Comparison of ENCODE assay signal across 29 cellular contexts in genomic region chr11:107123022-107123421, GRCh38.
DNase-seq lines count a peak whose midpoint lies in the region; ATAC-seq and TF ChIP-seq lines count a peak whose summit lies in the region.
"Had no signal": no experiment of that assay in that cellular context is flagged by ENCODE, and none has a peak within 500 bp of the region (broad histone marks: within the 10 kb centered on the region; RNA-seq: fewer than 3 reads in every experiment).

No MANE protein-coding gene starts in this region.

- no peaks in the 10 kb centered on the region for H3K4me1 Mint-ChIP-seq in endodermal cell
- H3K4me1 Mint-ChIP-seq: activated CD4-positive, alpha-beta T cell treated with anti-CD3 and anti-CD28 coated beads, Interleukin-2, amount 10 ng/mL, durations not matched to agents 7 days and 5 days; memory B cell; nephron had no signal

- no peak for ATAC-seq in stimulated activated naive CD8-positive, alpha-beta T cell treated with anti-CD3 and anti-CD28 coated beads, Interleukin-15, Interleukin-2, amounts not matched to agents 100 U/mL and 50 U/mL, for 24 hours
- ATAC-seq in HG03135 (IDR thresholded peaks at IDR 0.05; ENCODE audit: unreplicated experiment): no peak
- ATAC-seq: A549, left lobe of liver had no signal

- H3K4me3 ChIP-seq in AG04450 (ENCODE audit: low read depth, low read length) (no peak overlapping the region), GM23248 (no peak overlapping the region), endodermal cell (ENCODE audit: low read length) (no peak overlapping the region)
- H3K4me3 ChIP-seq: A549; BLaER1 treated with 17β-estradiol and CSF1 and Interleukin-3, amounts not matched to agents 10 nM and 100 nM; dorsolateral prefrontal cortex; thyroid gland; vagina had no signal

- peak overlapping the region; percentile 19 for H3K27ac Mint-ChIP-seq in endodermal cell
- H3K27ac Mint-ChIP-seq: activated CD4-positive, alpha-beta T cell treated with anti-CD3 and anti-CD28 coated beads, Interleukin-2, amount 10 ng/mL, durations not matched to agents 7 days and 5 days; memory B cell; nephron had no signal

- H3K9ac ChIP-seq in GM23248 (no peak overlapping the region), endodermal cell (ENCODE audit: extremely low read depth, low read length, poor library complexity, severe bottlenecking) (no peak overlapping the region)
- H3K9ac ChIP-seq: BLaER1 treated with 17β-estradiol and CSF1 and Interleukin-3, amounts not matched to agents 10 nM and 100 nM had no signal

- 23 to 30% methylated on average over 1 of the region's 1 CpG for WGBS in GM23248 (ENCODE audit: low coverage in 1 of 2, low lambda C conversion rate in 2 of 2, missing lambda C conversion rate in 2 of 2), 2 experiments
- WGBS in endodermal cell (ENCODE audit: insufficient coverage in 1 of 2, insufficient read length in 1 of 2), 2 experiments: no CpG with 5 or more reads among the region's 1 CpG

- no peaks in the 10 kb centered on the region for H3K9me2 ChIP-seq in GM23248 (ENCODE audit: insufficient read depth)

- POLR2A ChIA-PET in AG04450 (lab: Yijun Ruan, JAX): no interaction called here

- no peaks in the 10 kb centered on the region for H3F3A ChIP-seq in GM23248 (ENCODE audit: insufficient read depth)

- in situ Hi-C loops in GM23248 (cut with MboI): no loop called here

- DNase-seq in AG04450 (ENCODE audit: low read depth, low spot score) (no peak), GM23248 (peak; percentile 3), RPMI7951 (ENCODE audit: low read depth) (peak; percentile 10), endodermal cell (no peak), AG08396 (ENCODE audit: low spot score) (no peak), Ammon's horn (ENCODE audit: low spot score) (no peak)
- no peak for DNase-seq in stimulated activated naive CD8-positive, alpha-beta T cell treated with anti-CD3 and anti-CD28 coated beads, Interleukin-15, Interleukin-2, amounts not matched to agents 100 U/mL and 50 U/mL, for 24 hours
- DNase-seq: activated CD4-positive, alpha-beta T cell treated with anti-CD3 and anti-CD28 coated beads, Interleukin-2, amount 10 ng/mL, durations not matched to agents 7 days and 5 days; activated naive CD4-positive, alpha-beta T cell; activated T-cell treated with anti-CD3 and anti-CD28 coated beads, Interleukin-2, amount 50 U/mL, for 1 hour; COR-L47; dorsolateral prefrontal cortex; KBM-7; MM.1S; NCI-H2029; NCI-H524 treated with DMSO at 0.1 percent for 48 hours; NK-92 treated with Interleukin-12 subunit alpha and Interleukin-12 subunit beta, amount 100 ng/mL, for 24 hours; stimulated activated CD4-positive, alpha-beta T cell treated with anti-CD3 and anti-CD28 coated beads, Interleukin-4, amount 100 ng/mL, for 1 hour; T1000; thyroid gland; WERI-Rb-1 had no signal

- H3K4me2 ChIP-seq in GM23248 (ENCODE audit: unreplicated experiment): no peak overlapping the region
- H3K4me2 ChIP-seq: A549; BLaER1 treated with 17β-estradiol and CSF1 and Interleukin-3, amounts not matched to agents 10 nM and 100 nM had no signal

- H3K79me2 ChIP-seq in GM23248 (ENCODE audit: insufficient read depth): no peaks in the 10 kb centered on the region

- peaks cover 2% of the 10 kb centered on the region for H3K9me3 Mint-ChIP-seq in endodermal cell

- TF ChIP-seq CTCF in AG04450 (IDR thresholded peaks at IDR 0.05; ENCODE audit: low read depth, low read length) (peak; percentile 26; the same call in 1 of the 2 replicates), endodermal cell (conservative IDR thresholded peaks at IDR 0.05) (no peak)

- H4K20me1 ChIP-seq in GM23248 (ENCODE audit: insufficient read depth): no peaks in the 10 kb centered on the region
- H4K20me1 ChIP-seq: BLaER1 treated with 17β-estradiol and CSF1 and Interleukin-3, amounts not matched to agents 10 nM and 100 nM had no signal

- H3K27ac ChIP-seq in AG04450 (ENCODE audit: low read depth, low read length) (no peak overlapping the region), GM23248 (no peak overlapping the region), endodermal cell (ENCODE audit: low read depth, low read length) (no peak overlapping the region)
- H3K27ac ChIP-seq: A549; BLaER1 treated with 17β-estradiol and CSF1 and Interleukin-3, amounts not matched to agents 10 nM and 100 nM; dorsolateral prefrontal cortex; HL-60; thyroid gland; vagina; WERI-Rb-1 had no signal

- CTCF ChIA-PET in AG04450 (lab: Charles Lee): no interaction called here

- H3K36me3 Mint-ChIP-seq in endodermal cell (ENCODE audit: low read depth): no peaks in the 10 kb centered on the region
- H3K36me3 Mint-ChIP-seq: memory B cell had no signal

- H3K36me3 ChIP-seq in GM23248 (ENCODE audit: low read depth) (no peaks in the 10 kb centered on the region), endodermal cell (ENCODE audit: control insufficient read depth, insufficient read depth, low read length) (no peaks in the 10 kb centered on the region)
- H3K36me3 ChIP-seq: BLaER1 treated with 17β-estradiol and CSF1 and Interleukin-3, amounts not matched to agents 10 nM and 100 nM; thyroid gland; vagina; WERI-Rb-1 had no signal

- no peaks in the 10 kb centered on the region for H3K27me3 Mint-ChIP-seq in endodermal cell (ENCODE audit: insufficient read depth)
- H3K27me3 Mint-ChIP-seq: activated CD4-positive, alpha-beta T cell treated with anti-CD3 and anti-CD28 coated beads, Interleukin-2, amount 10 ng/mL, durations not matched to agents 7 days and 5 days; memory B cell had no signal

- H3K27me3 ChIP-seq in AG04450 (ENCODE audit: control insufficient read depth, insufficient read depth, low read length) (no peaks in the 10 kb centered on the region), GM23248 (replicated peaks; ENCODE audit: insufficient read depth) (no peaks in the 10 kb centered on the region), endodermal cell (ENCODE audit: control insufficient read depth, insufficient read depth, low read length, poor library complexity, severe bottlenecking) (no peaks in the 10 kb centered on the region)
- H3K27me3 ChIP-seq: BLaER1 treated with 17β-estradiol and CSF1 and Interleukin-3, amounts not matched to agents 10 nM and 100 nM; dorsolateral prefrontal cortex; thyroid gland; vagina had no signal

- H3K4me1 ChIP-seq in GM23248 (ENCODE audit: insufficient read depth) (no peaks in the 10 kb centered on the region), endodermal cell (ENCODE audit: control insufficient read depth, insufficient read depth, low read length) (no peaks in the 10 kb centered on the region)
- H3K4me1 ChIP-seq: A549; BLaER1 treated with 17β-estradiol and CSF1 and Interleukin-3, amounts not matched to agents 10 nM and 100 nM; thyroid gland; vagina had no signal

- no peak overlapping the region for H2AFZ ChIP-seq in GM23248

- H3K9me3 ChIP-seq in AG04450 (ENCODE audit: control insufficient read depth, insufficient read depth, low read length) (no peaks in the 10 kb centered on the region), GM23248 (ENCODE audit: low read depth) (no peaks in the 10 kb centered on the region), endodermal cell (ENCODE audit: control insufficient read depth, low read length) (no peaks in the 10 kb centered on the region)
- H3K9me3 ChIP-seq: A549, thyroid gland, vagina had no signal

- H3K4me3 Mint-ChIP-seq in endodermal cell: no peak overlapping the region
- H3K4me3 Mint-ChIP-seq: activated CD4-positive, alpha-beta T cell treated with anti-CD3 and anti-CD28 coated beads, Interleukin-2, amount 10 ng/mL, durations not matched to agents 7 days and 5 days; memory B cell; nephron had no signal

Comparison
In these comparisons a context has a peak if more than half of its experiments do, and no peak if none do; other contexts are left out.
1. DNase-seq: peak in GM23248 (single experiment) and RPMI7951 (single experiment); none in AG04450 (single experiment), endodermal cell (single experiment), stimulated activated naive CD8-positive, alpha-beta T cell treated with anti-CD3 and anti-CD28 coated beads, Interleukin-15, Interleukin-2, amounts not matched to agents 100 U/mL and 50 U/mL, for 24 hours (single experiment), AG08396 (single experiment) and Ammon's horn (single experiment).